Comparison of ENCODE assay signal across 9 cellular contexts in genomic region chr5:110865400-110866094, GRCh38.
A peak's percentile ranks its signal among the peaks of the same experiment; 100 is the strongest.
DNase-seq lines count a peak whose midpoint lies in the region; ATAC-seq and TF ChIP-seq lines count a peak whose summit lies in the region.
"Had no signal": no experiment of that assay in that cellular context is flagged by ENCODE, and none has a peak within 500 bp of the region (broad histone marks: within the 10 kb centered on the region; RNA-seq: fewer than 3 reads in every experiment).

No MANE protein-coding gene starts in this region.

- no peaks in the 10 kb centered on the region for H4K20me1 ChIP-seq in GM23248 (ENCODE audit: insufficient read depth)

- ATAC-seq in stimulated activated naive CD8-positive, alpha-beta T cell treated with anti-CD3 and anti-CD28 coated beads, Interleukin-15, Interleukin-2, amounts not matched to agents 100 U/mL and 50 U/mL, for 24 hours: no peak
- ATAC-seq in HG02571 (IDR thresholded peaks at IDR 0.05; ENCODE audit: unreplicated experiment): no peak

- no peak overlapping the region for H3K4me2 ChIP-seq in GM23248 (ENCODE audit: unreplicated experiment)

- H3K4me1 ChIP-seq in GM23248 (ENCODE audit: insufficient read depth): no peaks in the 10 kb centered on the region
- H3K4me1 ChIP-seq: parathyroid adenoma had no signal

- DNase-seq in GM10248 (ENCODE audit: extremely low spot score) (peak; percentile 35), GM23248 (peak; percentile 51), NCI-H2227 (lab: John Stamatoyannopoulos, UW; ENCODE audit: unreplicated experiment) (peak; percentile 1), ecto neural progenitor cell (ENCODE audit: low spot score) (peak; percentile 50), NCI-H1092 (lab: John Stamatoyannopoulos, UW) (no peak), DMS153 treated with DMSO at 0.1 percent for 48 hours (lab: John Stamatoyannopoulos, UW; ENCODE audit: unreplicated experiment) (no peak)
- DNase-seq in stimulated activated naive CD8-positive, alpha-beta T cell treated with anti-CD3 and anti-CD28 coated beads, Interleukin-15, Interleukin-2, amounts not matched to agents 100 U/mL and 50 U/mL, for 24 hours: peak; percentile 4

- no peaks in the 10 kb centered on the region for H3F3A ChIP-seq in GM23248 (ENCODE audit: insufficient read depth)

- H2AFZ ChIP-seq in GM23248: no peak overlapping the region
- H2AFZ ChIP-seq: parathyroid adenoma had no signal

- in situ Hi-C loops in GM23248 (cut with MboI): no loop called here

- CTCF ChIA-PET in GM10248 (lab: Yijun Ruan, JAX): interaction anchor here (0.9 to 1.2 kb wide), 3 partner anchors 17 to 102 kb away, joined by 3 to 5 read pairs (median 3); no protein-coding TSS in a partner anchor

- no peaks in the 10 kb centered on the region for H3K9me3 ChIP-seq in GM23248 (ENCODE audit: low read depth)

- H3K79me2 ChIP-seq in GM23248 (ENCODE audit: insufficient read depth): no peaks in the 10 kb centered on the region
- H3K79me2 ChIP-seq: parathyroid adenoma had no signal

- no peak overlapping the region for H3K27ac ChIP-seq in GM23248
- H3K27ac ChIP-seq: parathyroid adenoma had no signal

- H3K36me3 ChIP-seq in GM23248 (ENCODE audit: low read depth): no peaks in the 10 kb centered on the region

- H3K9ac ChIP-seq in GM23248: no peak overlapping the region
- H3K9ac ChIP-seq: parathyroid adenoma had no signal

- TF ChIP-seq CTCF in GM10248 (IDR thresholded peaks at IDR 0.05; ENCODE audit: control extremely low read depth, extremely low read depth, low read depth, missing control alignments): peak; percentile 40

- POLR2A ChIA-PET in GM10248 (lab: Yijun Ruan, JAX): no interaction called here

- H3K9me2 ChIP-seq in GM23248 (ENCODE audit: insufficient read depth): no peaks in the 10 kb centered on the region

- peaks cover 30% of the 10 kb centered on the region for H3K27me3 ChIP-seq in GM23248 (replicated peaks; ENCODE audit: insufficient read depth)

- 42 to 46% methylated on average over 4 of the region's 4 CpGs for WGBS in GM23248 (ENCODE audit: low coverage in 1 of 2, low lambda C conversion rate in 2 of 2, missing lambda C conversion rate in 2 of 2), 2 experiments

- no peak overlapping the region for H3K4me3 ChIP-seq in GM23248

Comparison
In these comparisons a context has a peak if more than half of its experiments do, and no peak if none do; other contexts are left out.
1. DNase-seq: peak in GM10248 (single experiment), GM23248 (single experiment), NCI-H2227 (single experiment), ecto neural progenitor cell (single experiment) and stimulated activated naive CD8-positive, alpha-beta T cell treated with anti-CD3 and anti-CD28 coated beads, Interleukin-15, Interleukin-2, amounts not matched to agents 100 U/mL and 50 U/mL, for 24 hours (single experiment); none in NCI-H1092 (single experiment) and DMS153 treated with DMSO at 0.1 percent for 48 hours (single experiment).